ENCODE assay signal across 19 cellular contexts in genomic region chr3:182936239-182936946, GRCh38. TPM values are rescaled to one million over a fixed set of nuclear protein-coding genes. Genes with fewer than 3 reads are reported as not detected.
DNase-seq lines count a peak whose midpoint lies in the region; ATAC-seq, FAIRE-seq and TF ChIP-seq lines count a peak whose summit lies in the region.
"Had no signal": no experiment of that assay in that cellular context is flagged by ENCODE, and none has a peak within 500 bp of the region (broad histone marks: within the 10 kb centered on the region; RNA-seq: fewer than 3 reads in every experiment).

No MANE protein-coding gene starts in this region.

- peaks cover 3% of the 10 kb centered on the region; the same call in 1 of the 2 replicates for H3F3A ChIP-seq in Loucy (ENCODE audit: low read depth)

- intact Hi-C loops in spleen (cut with DNase I; ENCODE audit: low total_unique reads) = no loop called here

- H3K4me1 Mint-ChIP-seq in endodermal cell = peaks cover 50% of the 10 kb centered on the region

- peak overlapping the region; percentile 26 to 47 for H3K27ac Mint-ChIP-seq in activated naive CD4-positive, alpha-beta T cell treated with anti-CD3 and anti-CD28 coated beads, Interleukin-2, amount 50 U/mL, for 72 hours
- no peak overlapping the region for H3K27ac Mint-ChIP-seq in endodermal cell

- H3K4me3 ChIP-seq in Loucy (ENCODE audit: low read length, poor library complexity, severe bottlenecking) = peak overlapping the region; percentile 67
- peak overlapping the region; percentile 28 for H3K4me3 ChIP-seq in endodermal cell (ENCODE audit: low read length)
- H3K4me3 ChIP-seq in parathyroid adenoma (ENCODE audit: low read depth, low read length) = no peak overlapping the region
- no peak overlapping the region for H3K4me3 ChIP-seq in spleen
- H3K4me3 ChIP-seq: Peyer's patch had no signal

- DNase-seq in activated naive CD4-positive, alpha-beta T cell treated with anti-CD3 and anti-CD28 coated beads, Interleukin-2, amount 50 U/mL, for 72 hours (ENCODE audit: low spot score in 2 of 2) = no peak
- no peak for DNase-seq in activated naive CD4-positive, alpha-beta T cell (lab: John Stamatoyannopoulos, UW)
- no peak for DNase-seq in endodermal cell
- no peak for DNase-seq in RCC 7860 (ENCODE audit: low spot score)
- DNase-seq in NCI-H1092 (lab: John Stamatoyannopoulos, UW) = no peak
- DNase-seq in spleen = no peak
- DNase-seq: C1 segment of cervical spinal cord, DMS79 treated with DMSO at 0.1 percent for 48 hours, KBM-7, NCI-H1436 treated with DMSO at 0.1 percent for 48 hours, NCI-H2081, NCI-H510A treated with DMSO at 0.1 percent for 48 hours, NCI-H82, Peyer's patch, SHP77 had no signal

- H3K4me2 ChIP-seq in Loucy (ENCODE audit: low read depth, low read length, poor library complexity, severe bottlenecking) (peak overlapping the region; percentile 81), parathyroid adenoma (ENCODE audit: low read length) (no peak overlapping the region)

- H3K27me3 ChIP-seq in Loucy (ENCODE audit: insufficient read depth, low read length, poor library complexity, severe bottlenecking) = no peaks in the 10 kb centered on the region
- H3K27me3 ChIP-seq in endodermal cell (ENCODE audit: control insufficient read depth, insufficient read depth, low read length, poor library complexity, severe bottlenecking) = no peaks in the 10 kb centered on the region
- H3K27me3 ChIP-seq in parathyroid adenoma (ENCODE audit: control insufficient read depth, insufficient read depth, low read length) = no peaks in the 10 kb centered on the region
- no peaks in the 10 kb centered on the region for H3K27me3 ChIP-seq in spleen (replicated peaks in 1 of 7)
- H3K27me3 ChIP-seq: Peyer's patch had no signal

- H3K4me3 Mint-ChIP-seq in endodermal cell = no peak overlapping the region

- no peak overlapping the region for H2AFZ ChIP-seq in Loucy (ENCODE audit: low read length)
- no peak overlapping the region for H2AFZ ChIP-seq in parathyroid adenoma

- H3K27me3 Mint-ChIP-seq in endodermal cell (ENCODE audit: insufficient read depth) = no peaks in the 10 kb centered on the region

- peak overlapping the region; percentile 68 for H3K9ac ChIP-seq in Loucy (ENCODE audit: low read depth, low read length, poor library complexity, severe bottlenecking)
- no peak overlapping the region for H3K9ac ChIP-seq in endodermal cell (ENCODE audit: extremely low read depth, low read length, poor library complexity, severe bottlenecking)
- no peak overlapping the region for H3K9ac ChIP-seq in parathyroid adenoma

- TF ChIP-seq POLR2A in spleen (IDR thresholded peaks at IDR 0.05) = no peak

- 73 to 89% methylated on average over 2 to 4 of the region's 4 CpGs for WGBS in endodermal cell (ENCODE audit: insufficient coverage in 1 of 2, insufficient read length in 1 of 2), 2 experiments
- WGBS in spleen, 5 donors = 92 to 96% (median 94%) methylated on average over 4 of the region's 4 CpGs

- H3K27ac ChIP-seq in endodermal cell (ENCODE audit: low read depth, low read length) = no peak overlapping the region
- H3K27ac ChIP-seq in parathyroid adenoma = peak overlapping the region; percentile 6
- no peak overlapping the region for H3K27ac ChIP-seq in spleen
- H3K27ac ChIP-seq: Peyer's patch had no signal

- no peak for ATAC-seq in activated naive CD4-positive, alpha-beta T cell treated with anti-CD3 and anti-CD28 coated beads, Interleukin-2, amount 50 U/mL, for 72 hours
- ATAC-seq: HCT116 had no signal

- H3K9me3 ChIP-seq in Loucy (ENCODE audit: insufficient read depth, low read depth, low read length) (peaks cover 9% of the 10 kb centered on the region; the same call in 1 of the 2 replicates), endodermal cell (ENCODE audit: control insufficient read depth, low read length) (peaks cover 11% of the 10 kb centered on the region), parathyroid adenoma (ENCODE audit: control insufficient read depth, low read length) (no peaks in the 10 kb centered on the region), spleen (peaks cover 6 to 19% (median 18%) of the 10 kb centered on the region in 8 donors)
- H3K9me3 ChIP-seq: Peyer's patch had no signal

- H3K9me2 ChIP-seq in Loucy (replicated peaks; ENCODE audit: low read depth, low read length) = no peaks in the 10 kb centered on the region

- H3K36me3 ChIP-seq in Loucy (ENCODE audit: insufficient read depth, low read length) = no peaks in the 10 kb centered on the region
- peaks cover 3% of the 10 kb centered on the region for H3K36me3 ChIP-seq in endodermal cell (ENCODE audit: control insufficient read depth, insufficient read depth, low read length)
- H3K36me3 ChIP-seq in parathyroid adenoma (ENCODE audit: control insufficient read depth, insufficient read depth, low read length) = no peaks in the 10 kb centered on the region
- peaks cover 0 to 18% (median 0%) of the 10 kb centered on the region in 6 donors for H3K36me3 ChIP-seq in spleen

- no peaks in the 10 kb centered on the region for H4K20me1 ChIP-seq in Loucy (ENCODE audit: insufficient read depth, low read length, poor library complexity, severe bottlenecking)

- no peak for FAIRE-seq in RCC 7860 (lab: Jason Lieb, UNC)
- FAIRE-seq: G401.6 had no signal

- peaks cover 72% of the 10 kb centered on the region for H3K4me1 ChIP-seq in Loucy (ENCODE audit: insufficient read depth, low read length, poor library complexity, severe bottlenecking)
- peaks cover 20% of the 10 kb centered on the region for H3K4me1 ChIP-seq in endodermal cell (ENCODE audit: control insufficient read depth, insufficient read depth, low read length)
- H3K4me1 ChIP-seq in parathyroid adenoma = peaks cover 7% of the 10 kb centered on the region
- peaks cover 0 to 14% (median 8%) of the 10 kb centered on the region in 6 donors for H3K4me1 ChIP-seq in spleen
- H3K4me1 ChIP-seq: Peyer's patch had no signal

- H3K9me3 Mint-ChIP-seq in activated naive CD4-positive, alpha-beta T cell treated with anti-CD3 and anti-CD28 coated beads, Interleukin-2, amount 50 U/mL, for 72 hours = peaks cover 4 to 5% of the 10 kb centered on the region in 2 donors
- H3K9me3 Mint-ChIP-seq in endodermal cell = peaks cover 12% of the 10 kb centered on the region

- H3K36me3 Mint-ChIP-seq in activated naive CD4-positive, alpha-beta T cell treated with anti-CD3 and anti-CD28 coated beads, Interleukin-2, amount 50 U/mL, for 72 hours = peaks cover 0 to 7% of the 10 kb centered on the region in 2 donors
- H3K36me3 Mint-ChIP-seq in endodermal cell (ENCODE audit: low read depth) = peaks cover 15% of the 10 kb centered on the region

- peaks cover 43% of the 10 kb centered on the region for H3K79me2 ChIP-seq in Loucy (ENCODE audit: insufficient read depth, low read length)
- H3K79me2 ChIP-seq in parathyroid adenoma = no peaks in the 10 kb centered on the region

- TF ChIP-seq CTCF in Loucy (conservative IDR thresholded peaks at IDR 0.05; ENCODE audit: low read length) (no peak), endodermal cell (conservative IDR thresholded peaks at IDR 0.05) (no peak), parathyroid adenoma (IDR thresholded peaks at IDR 0.05) (no peak), spleen (IDR thresholded peaks at IDR 0.05 in 8 of 11, conservative IDR thresholded peaks at IDR 0.05 in 3 of 11) (no peak)

RNA-seq across cellular contexts. Expression of gene DCUN1D1, which starts 43.9 kb away (rescaled TPM):
- total RNA-seq in activated naive CD4-positive, alpha-beta T cell treated with anti-CD3 and anti-CD28 coated beads, Interleukin-2, amount 50 U/mL, for 72 hours = 10 to 100 TPM; 30.6 to 50.2 TPM
- total RNA-seq in endodermal cell (10 to 100 TPM; 59.6 to 65.6 TPM), spleen (10 to 100 TPM; 26.7 to 59.3 (median 38.2) TPM)
- polyA plus RNA-seq in endodermal cell (2013, experiment 1 of 2) = 27.3 TPM
- 27.9 TPM for polyA plus RNA-seq in endodermal cell (2013, experiment 2 of 2)
- polyA plus RNA-seq in spleen = 1 to 10 TPM; 5.4 to 8.4 (median 6.9) TPM

Comparison
In these comparisons a context has a peak if more than half of its experiments do, and no peak if none do; other contexts are left out.
1. H3K4me3 ChIP-seq: peak in Loucy (single experiment) and endodermal cell (single experiment); none in parathyroid adenoma (single experiment) and spleen (0 of 8).